In the genomic region with DNA sequence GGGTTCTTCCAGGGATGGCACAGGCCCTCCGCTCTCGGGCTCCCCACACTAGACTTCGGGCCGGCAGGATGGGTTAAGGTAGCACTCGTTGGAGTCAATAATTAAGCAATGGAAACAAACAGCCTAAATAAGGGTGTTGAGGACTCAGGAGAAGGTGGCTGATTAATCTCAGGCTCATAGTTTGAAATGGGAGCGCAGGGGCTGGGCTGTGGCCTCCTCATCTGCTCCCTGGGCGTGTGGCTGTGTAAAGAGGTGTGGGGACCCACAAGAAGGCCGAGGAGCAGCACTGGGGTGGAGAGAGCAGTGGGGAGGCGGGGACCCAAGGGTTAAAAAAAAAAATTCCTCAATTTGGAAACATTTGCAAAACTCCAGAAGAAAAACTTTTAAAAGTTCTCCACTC, we compare ENCODE assay signal across 9 cellular contexts. TPM values are rescaled to one million over a fixed set of nuclear protein-coding genes. Genes with fewer than 3 reads are reported as not detected.
DNase-seq lines count a peak whose midpoint lies in the region; ATAC-seq and TF ChIP-seq lines count a peak whose summit lies in the region.
"Had no signal": no experiment of that assay in that cellular context is flagged by ENCODE, and none has a peak within 500 bp of the region (broad histone marks: within the 10 kb centered on the region; RNA-seq: fewer than 3 reads in every experiment).

No MANE protein-coding gene starts in this region.

- peak overlapping the region; percentile 84 for H3K4me2 ChIP-seq in hepatocyte

- H3K36me3 ChIP-seq in HUES48 (ENCODE audit: control insufficient read depth, insufficient read depth, low read length) = peaks cover 14% of the 10 kb centered on the region
- no peaks in the 10 kb centered on the region for H3K36me3 ChIP-seq in hepatocyte (replicated peaks; ENCODE audit: insufficient read depth, low read depth)
- H3K36me3 ChIP-seq in skeletal muscle tissue (ENCODE audit: control insufficient read depth in 3 of 3, insufficient read depth in 3 of 3, low read length in 3 of 3) = peaks cover 0 to 2% (median 0%) of the 10 kb centered on the region in 3 donors

- H3K27ac ChIP-seq in HUES48 (ENCODE audit: low read depth, low read length) (no peak overlapping the region), hepatocyte (peak overlapping the region; percentile 92), skeletal muscle tissue (ENCODE audit: low read depth, low read length) (peak overlapping the region; percentile 82)

- TF ChIP-seq CTCF in hepatocyte (IDR thresholded peaks at IDR 0.05; ENCODE audit: poor library complexity) = no peak

- H3K9ac ChIP-seq in HUES48 (ENCODE audit: low read depth, low read length) (no peak overlapping the region), skeletal muscle tissue (ENCODE audit: low read depth in 1 of 3, low read length in 3 of 3) (peak overlapping the region in 1 of 3 donors; percentile 66)

- no peaks in the 10 kb centered on the region for H3K9me2 ChIP-seq in hepatocyte (replicated peaks; ENCODE audit: insufficient read depth)

- ATAC-seq in activated naive CD8-positive, alpha-beta T cell treated with anti-CD3 and anti-CD28 coated beads, Interleukin-2, amount 10 ng/mL, durations not matched to agents 7 days and 5 days (ENCODE audit: low read depth) = no peak
- ATAC-seq in GM19467 (IDR thresholded peaks at IDR 0.05; ENCODE audit: unreplicated experiment) (no peak), GM19397 (IDR thresholded peaks at IDR 0.05; ENCODE audit: unreplicated experiment) (no peak)

- peaks cover 7% of the 10 kb centered on the region for H3K9me3 Mint-ChIP-seq in activated naive CD8-positive, alpha-beta T cell treated with anti-CD3 and anti-CD28 coated beads, Interleukin-2, amount 10 ng/mL, durations not matched to agents 7 days and 5 days

- H3K4me1 Mint-ChIP-seq in activated naive CD8-positive, alpha-beta T cell treated with anti-CD3 and anti-CD28 coated beads, Interleukin-2, amount 10 ng/mL, durations not matched to agents 7 days and 5 days = peaks cover 9% of the 10 kb centered on the region

- H3K27me3 Mint-ChIP-seq in activated naive CD8-positive, alpha-beta T cell treated with anti-CD3 and anti-CD28 coated beads, Interleukin-2, amount 10 ng/mL, durations not matched to agents 7 days and 5 days = peaks cover 37% of the 10 kb centered on the region

- H3K9me3 ChIP-seq in HUES48 (ENCODE audit: control insufficient read depth, insufficient read depth, low read length) = no peaks in the 10 kb centered on the region
- H3K9me3 ChIP-seq in hepatocyte (ENCODE audit: low read depth) = peaks cover under 1% of the 10 kb centered on the region
- H3K9me3 ChIP-seq in skeletal muscle tissue (ENCODE audit: control insufficient read depth in 3 of 3, low read length in 3 of 3) = no peaks in the 10 kb centered on the region

- peaks cover 13% of the 10 kb centered on the region for H3K36me3 Mint-ChIP-seq in activated naive CD8-positive, alpha-beta T cell treated with anti-CD3 and anti-CD28 coated beads, Interleukin-2, amount 10 ng/mL, durations not matched to agents 7 days and 5 days

- H2AFZ ChIP-seq in hepatocyte = no peak overlapping the region

- POLR2A ChIA-PET in activated naive CD8-positive, alpha-beta T cell treated with anti-CD3 and anti-CD28 coated beads, Interleukin-2, amount 10 ng/mL, durations not matched to agents 7 days and 5 days (lab: Charles Lee) = interaction anchor here (1.1 kb wide), 1 partner anchor 34 kb away, joined by 3 read pairs; no protein-coding TSS in a partner anchor

- peak overlapping the region; percentile 87 for H3K4me3 Mint-ChIP-seq in activated naive CD8-positive, alpha-beta T cell treated with anti-CD3 and anti-CD28 coated beads, Interleukin-2, amount 10 ng/mL, durations not matched to agents 7 days and 5 days

- WGBS in hepatocyte (ENCODE audit: low lambda C conversion rate, missing lambda C conversion rate) = 65% methylated on average over 9 of the region's 9 CpGs

- peaks cover 29% of the 10 kb centered on the region for H3K27me3 ChIP-seq in HUES48 (ENCODE audit: control insufficient read depth, insufficient read depth, low read length)
- peaks cover 16% of the 10 kb centered on the region for H3K27me3 ChIP-seq in hepatocyte
- peaks cover 0 to 31% (median 21%) of the 10 kb centered on the region in 3 donors for H3K27me3 ChIP-seq in skeletal muscle tissue (ENCODE audit: control insufficient read depth in 3 of 3, insufficient read depth in 3 of 3, low read length in 3 of 3)

- H3K27ac Mint-ChIP-seq in activated naive CD8-positive, alpha-beta T cell treated with anti-CD3 and anti-CD28 coated beads, Interleukin-2, amount 10 ng/mL, durations not matched to agents 7 days and 5 days = no peak overlapping the region

- H3K79me2 ChIP-seq in hepatocyte = peaks cover 24% of the 10 kb centered on the region

- no peaks in the 10 kb centered on the region for H4K20me1 ChIP-seq in hepatocyte (ENCODE audit: insufficient read depth, poor library complexity, severe bottlenecking)

- H3K4me3 ChIP-seq in HUES48 (ENCODE audit: low read depth, low read length) (peak overlapping the region; percentile 79), hepatocyte (no peak overlapping the region), skeletal muscle tissue (ENCODE audit: low read length in 3 of 3) (peak overlapping the region in 1 of 3 donors; percentile 75)

- no peak for DNase-seq in activated naive CD8-positive, alpha-beta T cell treated with anti-CD3 and anti-CD28 coated beads, Interleukin-2, amount 10 ng/mL, durations not matched to agents 7 days and 5 days
- DNase-seq in hepatocyte (ENCODE audit: low spot score) (no peak), hippocampal formation (lab: John Stamatoyannopoulos, UW) (no peak), amniotic stem cell (lab: John Stamatoyannopoulos, UW) (no peak)
- DNase-seq: NCI-H2171 had no signal

- H3K4me1 ChIP-seq in HUES48 (ENCODE audit: control insufficient read depth, insufficient read depth, low read length) (peaks cover 24% of the 10 kb centered on the region), hepatocyte (ENCODE audit: insufficient read depth) (peaks cover 22% of the 10 kb centered on the region), skeletal muscle tissue (ENCODE audit: control insufficient read depth in 3 of 3, insufficient read depth in 3 of 3, low read length in 3 of 3) (peaks cover 5 to 12% (median 10%) of the 10 kb centered on the region in 3 donors)

RNA-seq across cellular contexts. Expression of a gene that starts 1.3 kb away (rescaled TPM):
- 10 to 100 TPM; 13.3 to 15.6 TPM for total RNA-seq in activated naive CD8-positive, alpha-beta T cell treated with anti-CD3 and anti-CD28 coated beads, Interleukin-2, amount 10 ng/mL, durations not matched to agents 7 days and 5 days
- total RNA-seq in hepatocyte = 68.6 and 86.1 TPM in 2 replicates
- polyA plus RNA-seq in hepatocyte = 96.3 and 109 TPM in 2 replicates
- total RNA-seq in skeletal muscle tissue = 499 TPM

RNA-seq across cellular contexts. Expression of a gene that starts 52.6 kb away (rescaled TPM):
- not detected for total RNA-seq in activated naive CD8-positive, alpha-beta T cell treated with anti-CD3 and anti-CD28 coated beads, Interleukin-2, amount 10 ng/mL, durations not matched to agents 7 days and 5 days
- total RNA-seq in hepatocyte = not detected in 2 replicates
- not detected in 2 replicates for polyA plus RNA-seq in hepatocyte
- total RNA-seq in skeletal muscle tissue = 2.1 TPM
